ENCODE assay signal across 8 cellular contexts in genomic region chr10:31490858-31491504, GRCh38.
DNase-seq lines count a peak whose midpoint lies in the region; ATAC-seq and TF ChIP-seq lines count a peak whose summit lies in the region.

No MANE protein-coding gene starts in this region.

- in situ Hi-C loops in KBM-7 (cut with MboI; ENCODE audit: low pct_unique_long_range_greater_than_20kb, low sequenced_read_pairs) = no loop called here

- H3K4me1 ChIP-seq in iPS DF 6.9 (ENCODE audit: control insufficient read depth, insufficient read depth, low read length) = no peaks in the 10 kb centered on the region

- H3K27ac Mint-ChIP-seq in activated CD8-positive, alpha-beta memory T cell treated with anti-CD3 and anti-CD28 coated beads, Interleukin-2, amount 10 ng/mL, durations not matched to agents 7 days and 5 days = no peak overlapping the region
- no peak overlapping the region for H3K27ac Mint-ChIP-seq in activated CD8-positive, alpha-beta T cell treated with anti-CD3 and anti-CD28 coated beads for 36 hours
- no peak overlapping the region for H3K27ac Mint-ChIP-seq in type B pancreatic cell

- WGBS in iPS DF 6.9 (ENCODE audit: insufficient coverage, insufficient read length) = no CpG with 5 or more reads among the region's 1 CpG

- H3K27me3 ChIP-seq in iPS DF 6.9 (ENCODE audit: control insufficient read depth, insufficient read depth, low read length) = no peaks in the 10 kb centered on the region

- POLR2A ChIA-PET in activated CD8-positive, alpha-beta T cell treated with anti-CD3 and anti-CD28 coated beads for 36 hours (lab: Charles Lee) = no interaction called here

- peaks cover 4% of the 10 kb centered on the region for H3K4me1 Mint-ChIP-seq in activated CD8-positive, alpha-beta memory T cell treated with anti-CD3 and anti-CD28 coated beads, Interleukin-2, amount 10 ng/mL, durations not matched to agents 7 days and 5 days
- H3K4me1 Mint-ChIP-seq in activated CD8-positive, alpha-beta T cell treated with anti-CD3 and anti-CD28 coated beads for 36 hours (ENCODE audit: low read depth) = peaks cover 8% of the 10 kb centered on the region
- H3K4me1 Mint-ChIP-seq in type B pancreatic cell (ENCODE audit: unreplicated experiment) = no peaks in the 10 kb centered on the region

- H3K9me3 ChIP-seq in iPS DF 6.9 (ENCODE audit: control insufficient read depth, insufficient read depth, low read length) = no peaks in the 10 kb centered on the region

- CTCF ChIA-PET in activated CD8-positive, alpha-beta memory T cell treated with anti-CD3 and anti-CD28 coated beads, Interleukin-2, amount 10 ng/mL, durations not matched to agents 7 days and 5 days (lab: Charles Lee) = interaction anchor here (0.6 to 1.3 kb wide), 12 partner anchors 11 to 764 kb away, joined by 3 to 8 read pairs (median 4); no protein-coding TSS in a partner anchor
- CTCF ChIA-PET in activated CD8-positive, alpha-beta T cell treated with anti-CD3 and anti-CD28 coated beads for 36 hours (lab: Charles Lee) = interaction anchor here (0.6 to 2.3 kb wide), 16 partner anchors 9 to 707 kb away, joined by 3 to 9 read pairs (median 4); partner anchors contain the start of gene ZNF438

- no peak overlapping the region for H3K4me3 ChIP-seq in iPS DF 6.9 (ENCODE audit: low read length)

- H3K4me3 Mint-ChIP-seq in activated CD8-positive, alpha-beta memory T cell treated with anti-CD3 and anti-CD28 coated beads, Interleukin-2, amount 10 ng/mL, durations not matched to agents 7 days and 5 days = no peak overlapping the region
- H3K4me3 Mint-ChIP-seq in activated CD8-positive, alpha-beta T cell treated with anti-CD3 and anti-CD28 coated beads for 36 hours = no peak overlapping the region
- no peak overlapping the region for H3K4me3 Mint-ChIP-seq in type B pancreatic cell

- peak; percentile 62 for TF ChIP-seq CTCF in activated CD8-positive, alpha-beta T cell treated with anti-CD3 and anti-CD28 coated beads for 36 hours (IDR thresholded peaks at IDR 0.05)
- peak; percentile 75 for TF ChIP-seq CTCF in type B pancreatic cell (conservative IDR thresholded peaks at IDR 0.05)

- peak; percentile 36 for DNase-seq in activated CD8-positive, alpha-beta memory T cell treated with anti-CD3 and anti-CD28 coated beads, Interleukin-2, amount 10 ng/mL, durations not matched to agents 7 days and 5 days
- no peak for DNase-seq in activated CD8-positive, alpha-beta memory T cell treated with anti-CD3 and anti-CD28 coated beads, Interleukin-2, amount 50 U/mL, for 48 hours
- DNase-seq in KBM-7 (peak; percentile 75), iPS DF 6.9 (ENCODE audit: low read depth, low spot score) (peak; percentile 11), type B pancreatic cell (ENCODE audit: extremely low spot score, unreplicated experiment) (no peak), DMS153 treated with DMSO at 0.1 percent for 48 hours (lab: John Stamatoyannopoulos, UW; ENCODE audit: unreplicated experiment) (no peak)
- peak; percentile 37 for DNase-seq in activated CD8-positive, alpha-beta T cell treated with anti-CD3 and anti-CD28 coated beads for 36 hours

- H3K27ac ChIP-seq in iPS DF 6.9 (ENCODE audit: low read length) = no peak overlapping the region

- H3K9me3 Mint-ChIP-seq in activated CD8-positive, alpha-beta memory T cell treated with anti-CD3 and anti-CD28 coated beads, Interleukin-2, amount 10 ng/mL, durations not matched to agents 7 days and 5 days (ENCODE audit: low read depth) = no peaks in the 10 kb centered on the region
- peaks cover 6% of the 10 kb centered on the region for H3K9me3 Mint-ChIP-seq in activated CD8-positive, alpha-beta T cell treated with anti-CD3 and anti-CD28 coated beads for 36 hours
- no peaks in the 10 kb centered on the region for H3K9me3 Mint-ChIP-seq in type B pancreatic cell

- peaks cover 17% of the 10 kb centered on the region for H3K36me3 Mint-ChIP-seq in activated CD8-positive, alpha-beta memory T cell treated with anti-CD3 and anti-CD28 coated beads, Interleukin-2, amount 10 ng/mL, durations not matched to agents 7 days and 5 days
- peaks cover 17% of the 10 kb centered on the region for H3K36me3 Mint-ChIP-seq in activated CD8-positive, alpha-beta T cell treated with anti-CD3 and anti-CD28 coated beads for 36 hours (ENCODE audit: low read depth)
- peaks cover 4% of the 10 kb centered on the region for H3K36me3 Mint-ChIP-seq in type B pancreatic cell

- H3K27me3 Mint-ChIP-seq in activated CD8-positive, alpha-beta memory T cell treated with anti-CD3 and anti-CD28 coated beads, Interleukin-2, amount 10 ng/mL, durations not matched to agents 7 days and 5 days = no peaks in the 10 kb centered on the region
- H3K27me3 Mint-ChIP-seq in activated CD8-positive, alpha-beta T cell treated with anti-CD3 and anti-CD28 coated beads for 36 hours = no peaks in the 10 kb centered on the region
- no peaks in the 10 kb centered on the region for H3K27me3 Mint-ChIP-seq in type B pancreatic cell

- no peaks in the 10 kb centered on the region for H3K36me3 ChIP-seq in iPS DF 6.9 (ENCODE audit: control insufficient read depth, insufficient read depth, low read length)

- intact Hi-C loops in activated CD8-positive, alpha-beta T cell treated with anti-CD3 and anti-CD28 coated beads for 36 hours (cut with micrococcal nuclease) = loop anchor here (10.0 kb wide), 1 partner anchor 706 kb away; no protein-coding TSS in a partner anchor

- ATAC-seq in activated CD8-positive, alpha-beta memory T cell treated with anti-CD3 and anti-CD28 coated beads, Interleukin-2, amount 10 ng/mL, durations not matched to agents 7 days and 5 days = no peak
- peak; percentile 56 for ATAC-seq in activated CD8-positive, alpha-beta T cell treated with anti-CD3 and anti-CD28 coated beads for 36 hours
- ATAC-seq in GM21576 (IDR thresholded peaks at IDR 0.05; ENCODE audit: unreplicated experiment) = no peak

Comparison
In these comparisons a context has a peak if more than half of its experiments do, and no peak if none do; other contexts are left out.
1. DNase-seq: peak in activated CD8-positive, alpha-beta memory T cell treated with anti-CD3 and anti-CD28 coated beads, Interleukin-2, amount 10 ng/mL, durations not matched to agents 7 days and 5 days (single experiment), KBM-7 (single experiment), activated CD8-positive, alpha-beta T cell treated with anti-CD3 and anti-CD28 coated beads for 36 hours (single experiment) and iPS DF 6.9 (single experiment); none in activated CD8-positive, alpha-beta memory T cell treated with anti-CD3 and anti-CD28 coated beads, Interleukin-2, amount 50 U/mL, for 48 hours (single experiment), type B pancreatic cell (single experiment) and DMS153 treated with DMSO at 0.1 percent for 48 hours (single experiment).